ENCODE assay signal across 8 cellular contexts in the genomic region with DNA sequence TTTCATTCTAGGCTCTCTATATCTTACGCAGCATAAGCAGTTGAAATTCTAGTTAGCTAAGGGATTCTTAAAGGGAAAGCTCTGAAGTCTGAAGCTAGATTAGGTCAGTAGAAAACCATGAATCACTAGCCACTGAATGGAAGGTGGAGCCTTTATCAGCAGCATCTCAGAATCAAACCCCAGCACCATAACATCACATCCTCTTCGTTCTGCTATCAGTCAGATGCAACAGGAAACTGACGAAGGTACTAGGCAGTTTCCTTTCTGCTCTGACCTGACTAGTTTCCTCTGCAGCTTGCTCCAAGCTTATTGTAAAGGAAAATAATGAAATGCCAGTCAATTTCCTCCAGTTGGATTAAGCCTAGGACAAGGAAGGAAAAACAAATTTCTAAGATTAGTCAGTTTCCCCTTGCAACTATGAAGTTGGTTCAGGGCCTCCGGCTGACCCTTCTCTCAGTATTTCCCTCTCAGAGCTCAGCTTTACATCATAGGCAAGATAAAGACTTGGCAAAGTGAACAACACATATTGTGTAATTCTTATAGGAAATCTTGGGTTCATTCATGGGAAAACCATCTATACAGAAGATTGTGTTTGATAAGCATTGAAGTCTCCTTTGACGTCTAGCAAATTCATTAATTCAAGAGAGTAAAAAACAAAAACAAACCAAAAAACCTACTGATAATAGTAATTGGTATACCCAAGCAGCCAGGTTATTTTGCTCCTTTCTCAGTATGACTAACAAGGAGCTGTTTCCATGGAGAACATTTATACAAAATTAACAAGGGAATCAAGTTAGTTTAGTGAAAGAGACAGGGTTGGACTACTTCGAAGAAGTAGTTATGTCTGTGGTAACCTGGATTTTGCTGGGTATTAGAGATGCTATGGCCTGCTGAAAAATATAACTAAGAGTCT. TPM values are rescaled to one million over a fixed set of nuclear protein-coding genes. Genes with fewer than 3 reads are reported as not detected.
DNase-seq lines count a peak whose midpoint lies in the region; FAIRE-seq and TF ChIP-seq lines count a peak whose summit lies in the region.

No MANE protein-coding gene starts in this region.

- H3K36me3 Mint-ChIP-seq in activated T-helper 2 cell treated with anti-CD3 and anti-CD28 coated beads, Interferon-gamma antibody, Interleukin-2, Interleukin-4, amounts not matched to agents 10 μg/mL and 5 μg/mL and 100 μg/mL, durations not matched to agents 14 hours and 24 hours and 36 hours (ENCODE audit: low read depth): peaks cover 6% of the 10 kb centered on the region

- no peaks in the 10 kb centered on the region for H3K27me3 Mint-ChIP-seq in activated T-helper 2 cell treated with anti-CD3 and anti-CD28 coated beads, Interferon-gamma antibody, Interleukin-2, Interleukin-4, amounts not matched to agents 10 μg/mL and 5 μg/mL and 100 μg/mL, durations not matched to agents 14 hours and 24 hours and 36 hours (ENCODE audit: low read depth)

- no peaks in the 10 kb centered on the region for H3K9me3 ChIP-seq in left ventricle myocardium inferior (replicated peaks)

- H3K27ac Mint-ChIP-seq in activated T-helper 2 cell treated with anti-CD3 and anti-CD28 coated beads, Interferon-gamma antibody, Interleukin-2, Interleukin-4, amounts not matched to agents 10 μg/mL and 5 μg/mL and 100 μg/mL, durations not matched to agents 14 hours and 24 hours and 36 hours: peak overlapping the region; percentile 94

- intact Hi-C loops in activated T-helper 2 cell treated with anti-CD3 and anti-CD28 coated beads, Interferon-gamma antibody, Interleukin-2, Interleukin-4, amounts not matched to agents 10 μg/mL and 5 μg/mL and 100 μg/mL, durations not matched to agents 14 hours and 24 hours and 36 hours (cut with micrococcal nuclease): loop anchor here (1.0 to 10.0 kb wide), 8 partner anchors 12 to 409 kb away; partner anchors contain the start of gene LTA4H
- intact Hi-C loops in left ventricle myocardium inferior (cut with micrococcal nuclease): no loop called here
- intact Hi-C loops in dorsolateral prefrontal cortex (cut with DNase I): no loop called here

- H3K4me1 Mint-ChIP-seq in activated T-helper 2 cell treated with anti-CD3 and anti-CD28 coated beads, Interferon-gamma antibody, Interleukin-2, Interleukin-4, amounts not matched to agents 10 μg/mL and 5 μg/mL and 100 μg/mL, durations not matched to agents 14 hours and 24 hours and 36 hours (ENCODE audit: low read depth): peaks cover 51% of the 10 kb centered on the region

- H3K4me3 ChIP-seq in left ventricle myocardium inferior (peak overlapping the region; percentile 14), dorsolateral prefrontal cortex (no peak overlapping the region), H7 (ENCODE audit: insufficient read depth, low read depth, low read length) (no peak overlapping the region)

- peaks cover 15% of the 10 kb centered on the region for H3K9me3 Mint-ChIP-seq in activated T-helper 2 cell treated with anti-CD3 and anti-CD28 coated beads, Interferon-gamma antibody, Interleukin-2, Interleukin-4, amounts not matched to agents 10 μg/mL and 5 μg/mL and 100 μg/mL, durations not matched to agents 14 hours and 24 hours and 36 hours

- H3K27me3 ChIP-seq in left ventricle myocardium inferior (ENCODE audit: low read depth): no peaks in the 10 kb centered on the region
- H3K27me3 ChIP-seq in dorsolateral prefrontal cortex: no peaks in the 10 kb centered on the region
- no peaks in the 10 kb centered on the region for H3K27me3 ChIP-seq in H7 (ENCODE audit: control insufficient read depth, insufficient read depth, low read length)

- peaks cover 19% of the 10 kb centered on the region for H3K4me1 ChIP-seq in left ventricle myocardium inferior

- DNase-seq in GM10248 (ENCODE audit: extremely low spot score) (peak; percentile 58), H54 (ENCODE audit: insufficient read length, low spot score) (peak; percentile 35), NCI-H226 (peak; percentile 96), left ventricle myocardium inferior (no peak), dorsolateral prefrontal cortex (no peak), H7 (no peak)
- peak; percentile 72 for DNase-seq in activated T-helper 2 cell treated with anti-CD3 and anti-CD28 coated beads, Interferon-gamma antibody, Interleukin-2, Interleukin-4, amounts not matched to agents 10 μg/mL and 5 μg/mL and 100 μg/mL, durations not matched to agents 14 hours and 24 hours and 36 hours (ENCODE audit: low spot score)
- peak in 2 of 3 experiments; percentile 5 to 36 for DNase-seq in stimulated activated CD4-positive, alpha-beta T cell treated with anti-CD3 and anti-CD28 coated beads, TNF-alpha, amount 100 ng/mL, for 4 hours (ENCODE audit: low read depth in 3 of 3)

- TF ChIP-seq CTCF in GM10248 (IDR thresholded peaks at IDR 0.05; ENCODE audit: control extremely low read depth, extremely low read depth, low read depth, missing control alignments) (no peak), left ventricle myocardium inferior (IDR thresholded peaks at IDR 0.05; ENCODE audit: borderline replicate concordance) (no peak), dorsolateral prefrontal cortex (IDR thresholded peaks at IDR 0.05 in 54 of 56, conservative IDR thresholded peaks at IDR 0.05 in 2 of 56; ENCODE audit: low read depth in 1 of 56, partially characterized antibody in 56 of 56) (no peak)

- peak overlapping the region; percentile 89 for H3K27ac ChIP-seq in left ventricle myocardium inferior (replicated peaks)
- H3K27ac ChIP-seq in dorsolateral prefrontal cortex: peak overlapping the region in 24 of 59 donors; percentile 2 to 76 (median 36)

- H3K4me3 Mint-ChIP-seq in activated T-helper 2 cell treated with anti-CD3 and anti-CD28 coated beads, Interferon-gamma antibody, Interleukin-2, Interleukin-4, amounts not matched to agents 10 μg/mL and 5 μg/mL and 100 μg/mL, durations not matched to agents 14 hours and 24 hours and 36 hours (ENCODE audit: low read depth): peak overlapping the region; percentile 26

- peak; percentile 99 for FAIRE-seq in H54 (lab: Jason Lieb, UNC)

- POLR2A ChIA-PET in GM10248 (lab: Yijun Ruan, JAX): no interaction called here

- H3K36me3 ChIP-seq in left ventricle myocardium inferior (no peaks in the 10 kb centered on the region), H7 (replicated peaks; ENCODE audit: control insufficient read depth, insufficient read depth, low read length) (no peaks in the 10 kb centered on the region)

- TF ChIP-seq POLR2A in H54 (IDR thresholded peaks at IDR 0.05; ENCODE audit: low read depth, low read length): no peak

- CTCF ChIA-PET in GM10248 (lab: Yijun Ruan, JAX): interaction anchor here (0.7 to 1.4 kb wide), 8 partner anchors 9 to 46 kb away, joined by 3 to 5 read pairs (median 3); partner anchors contain the start of genes CDK17 and CFAP54

RNA-seq across cellular contexts. Expression of gene CFAP54, which starts 43.4 kb away (rescaled TPM):
- total RNA-seq in activated T-helper 2 cell treated with anti-CD3 and anti-CD28 coated beads, Interferon-gamma antibody, Interleukin-2, Interleukin-4, amounts not matched to agents 10 μg/mL and 5 μg/mL and 100 μg/mL, durations not matched to agents 14 hours and 24 hours and 36 hours: 0.14 and 0.23 TPM in 2 replicates
- total RNA-seq in left ventricle myocardium inferior (0.16 TPM), dorsolateral prefrontal cortex (10 to 100 TPM in 9 of 120 experiments, 1 to 10 TPM in 111; 3.2 to 17.7 (median 6.6) TPM)
- not detected in 2 replicates for total RNA-seq in H7 (2014; rRNA removed; shearing (Covaris generic))

RNA-seq across cellular contexts. Expression of gene CDK17, which starts 45.8 kb away (rescaled TPM):
- 34.7 and 37.6 TPM in 2 replicates for total RNA-seq in activated T-helper 2 cell treated with anti-CD3 and anti-CD28 coated beads, Interferon-gamma antibody, Interleukin-2, Interleukin-4, amounts not matched to agents 10 μg/mL and 5 μg/mL and 100 μg/mL, durations not matched to agents 14 hours and 24 hours and 36 hours
- total RNA-seq in left ventricle myocardium inferior (15.9 TPM), dorsolateral prefrontal cortex (100 to 1,000 TPM in 46 of 120 experiments, 10 to 100 TPM in 74; 56.6 to 132 (median 97.6) TPM)
- 25.3 and 25.5 TPM in 2 replicates for total RNA-seq in H7 (2014; rRNA removed; shearing (Covaris generic))

Comparison
In these comparisons a context has a peak if more than half of its experiments do, and no peak if none do; other contexts are left out.
1. DNase-seq: peak in GM10248 (single experiment), H54 (single experiment), NCI-H226 (single experiment), activated T-helper 2 cell treated with anti-CD3 and anti-CD28 coated beads, Interferon-gamma antibody, Interleukin-2, Interleukin-4, amounts not matched to agents 10 μg/mL and 5 μg/mL and 100 μg/mL, durations not matched to agents 14 hours and 24 hours and 36 hours (single experiment) and stimulated activated CD4-positive, alpha-beta T cell treated with anti-CD3 and anti-CD28 coated beads, TNF-alpha, amount 100 ng/mL, for 4 hours (2 of 3); none in left ventricle myocardium inferior (single experiment), dorsolateral prefrontal cortex (0 of 10) and H7 (single experiment).